Comparison of ENCODE assay signal across 9 cellular contexts in the genomic region with DNA sequence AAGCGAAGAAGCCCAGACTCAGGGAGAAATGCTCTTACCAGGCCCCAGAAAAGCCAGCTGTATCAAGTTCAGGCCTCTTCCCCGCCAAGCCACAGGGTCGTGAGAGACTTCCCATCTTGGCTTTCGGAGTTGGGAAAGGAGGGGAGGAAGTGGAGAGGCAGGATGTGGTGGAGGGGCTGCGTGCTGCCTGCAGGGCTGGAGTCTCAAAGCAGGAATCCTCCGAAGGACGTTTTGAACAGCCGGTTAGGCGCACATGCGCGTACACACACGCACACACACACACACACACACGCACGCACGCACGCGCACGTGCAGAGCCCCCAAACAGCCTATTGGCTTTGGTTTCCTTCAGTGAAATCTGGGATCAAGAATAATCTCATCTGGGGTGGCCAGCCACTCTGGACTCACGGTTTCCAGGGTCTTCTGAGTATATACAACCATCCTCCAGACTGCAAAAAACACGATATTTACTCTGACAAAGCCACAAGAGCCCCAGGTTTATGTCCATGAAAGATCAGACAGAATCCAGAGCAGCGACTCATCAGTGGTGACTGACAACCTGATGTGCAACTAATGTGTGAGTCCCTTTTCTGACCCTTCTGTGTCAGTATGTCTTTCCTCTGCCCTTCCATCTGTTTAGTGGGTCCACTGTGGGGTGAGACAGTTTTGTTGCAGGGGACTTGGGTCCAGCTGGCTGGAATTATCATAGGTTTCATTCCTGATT.
DNase-seq lines count a peak whose midpoint lies in the region; ATAC-seq and TF ChIP-seq lines count a peak whose summit lies in the region.
"Had no signal": no experiment of that assay in that cellular context is flagged by ENCODE, and none has a peak within 500 bp of the region (broad histone marks: within the 10 kb centered on the region; RNA-seq: fewer than 3 reads in every experiment).

No MANE protein-coding gene starts in this region.

- no peaks in the 10 kb centered on the region for H3K36me3 ChIP-seq in heart left ventricle
- no peaks in the 10 kb centered on the region for H3K36me3 ChIP-seq in smooth muscle cell (ENCODE audit: low read depth)
- H3K36me3 ChIP-seq in HAP-1 (replicated peaks) = no peaks in the 10 kb centered on the region

- TF ChIP-seq POLR2A in heart left ventricle (IDR thresholded peaks at IDR 0.05) = no peak

- peak; percentile 50 for ATAC-seq in WTC11
- ATAC-seq in heart left ventricle = peak; percentile 69 to 89 (median 78)

- CTCF ChIA-PET in WTC11 (lab: Charles Lee) = no interaction called here

- H3K27me3 Mint-ChIP-seq in HFFc6 (ENCODE audit: insufficient read depth) (peaks cover 3% of the 10 kb centered on the region; the same call in 1 of the 2 replicates), WTC11 (ENCODE audit: low read depth) (no peaks in the 10 kb centered on the region; the same call in 1 of the 2 replicates)

- peak overlapping the region; percentile 23 for H3K4me2 ChIP-seq in smooth muscle cell

- in situ Hi-C loops in HAP-1 (cut with MboI; ENCODE audit: low sequenced_read_pairs) = no loop called here

- WGBS in heart left ventricle, 4 donors = 26 to 40% (median 35%) methylated on average over 12 to 21 of the region's 21 CpGs
- WGBS in smooth muscle cell (ENCODE audit: low lambda C conversion rate) = 44% methylated on average over 21 of the region's 21 CpGs

- peaks cover 0 to 41% (median 18%) of the 10 kb centered on the region in 12 donors for H3K4me1 ChIP-seq in heart left ventricle
- H3K4me1 ChIP-seq in smooth muscle cell (ENCODE audit: low read depth) = peaks cover 4% of the 10 kb centered on the region
- H3K4me1 ChIP-seq in HAP-1 = no peaks in the 10 kb centered on the region

- H3K9me3 ChIP-seq in heart left ventricle (no peaks in the 10 kb centered on the region), smooth muscle cell (replicated peaks; ENCODE audit: low read depth) (no peaks in the 10 kb centered on the region), HAP-1 (no peaks in the 10 kb centered on the region)

- H3F3A ChIP-seq in smooth muscle cell (ENCODE audit: low read depth) = peaks cover 4% of the 10 kb centered on the region

- H3K4me3 Mint-ChIP-seq in HFFc6 = peak overlapping the region; percentile 49
- no peak overlapping the region for H3K4me3 Mint-ChIP-seq in WTC11

- H3K27ac Mint-ChIP-seq in HFFc6 (peak overlapping the region; percentile 77), WTC11 (peak overlapping the region; percentile 84; the same call in 1 of the 2 replicates)

- DNase-seq in HFFc6 = peak; percentile 63
- no peak for DNase-seq in WTC11 (ENCODE audit: low spot score)
- DNase-seq in heart left ventricle = peak; percentile 74 to 82 (median 79)
- DNase-seq in smooth muscle cell (lab: John Stamatoyannopoulos, UW; ENCODE audit: unreplicated experiment) = no peak
- DNase-seq in HAP-1 (ENCODE audit: low spot score in 2 of 2) = no peak
- no peak for DNase-seq in NOMO-1 treated with DMSO at 0.1 percent for 48 hours (lab: John Stamatoyannopoulos, UW; ENCODE audit: unreplicated experiment)
- DNase-seq in GF-D8 (lab: John Stamatoyannopoulos, UW) = no peak
- no peak for DNase-seq in NCI-H2227 (lab: John Stamatoyannopoulos, UW; ENCODE audit: unreplicated experiment)

- H3K4me3 ChIP-seq in heart left ventricle (peak overlapping the region in 4 of 12 donors; percentile 4 to 31 (median 6)), smooth muscle cell (no peak overlapping the region), HAP-1 (no peak overlapping the region)
- H3K4me3 ChIP-seq: SK-N-MC had no signal

- peak overlapping the region in 11 of 12 donors; percentile 20 to 82 (median 68) for H3K27ac ChIP-seq in heart left ventricle
- H3K27ac ChIP-seq in smooth muscle cell (ENCODE audit: low read depth) = peak overlapping the region; percentile 72
- H3K27ac ChIP-seq: SK-N-MC had no signal

- H4K20me1 ChIP-seq in smooth muscle cell (ENCODE audit: low read depth) = no peaks in the 10 kb centered on the region

- intact Hi-C loops in heart left ventricle (cut with DNase I) = loop anchor here in 2 of 10 donors (5.0 to 10.0 kb wide), 3 partner anchors 114 to 171 kb away; a partner anchor contains a TSS

- no peaks in the 10 kb centered on the region for H3K79me2 ChIP-seq in smooth muscle cell (ENCODE audit: low read depth)

- peak overlapping the region; percentile 7 for H3K9ac ChIP-seq in smooth muscle cell (ENCODE audit: low read depth)

- H3K4me1 Mint-ChIP-seq in HFFc6 (ENCODE audit: low read depth) (peaks cover 47% of the 10 kb centered on the region), WTC11 (peaks cover 24% of the 10 kb centered on the region)

- no peaks in the 10 kb centered on the region for H3K27me3 ChIP-seq in heart left ventricle
- H3K27me3 ChIP-seq in smooth muscle cell (ENCODE audit: low read depth) = no peaks in the 10 kb centered on the region
- no peaks in the 10 kb centered on the region for H3K27me3 ChIP-seq in HAP-1 (ENCODE audit: low read depth)

- POLR2A ChIA-PET in WTC11 (lab: Charles Lee) = interaction anchor here (0.6 kb wide), 1 partner anchor 73 kb away, joined by 4 read pairs; no protein-coding TSS in a partner anchor

- peak overlapping the region; percentile 47 for H2AFZ ChIP-seq in smooth muscle cell (ENCODE audit: low read depth)

- H3K36me3 Mint-ChIP-seq in HFFc6 (ENCODE audit: low read depth) (no peaks in the 10 kb centered on the region), WTC11 (no peaks in the 10 kb centered on the region)

- TF ChIP-seq CTCF in HFFc6 (IDR thresholded peaks at IDR 0.05) = no peak
- TF ChIP-seq CTCF in WTC11 (IDR thresholded peaks at IDR 0.05) = no peak
- TF ChIP-seq CTCF in heart left ventricle (IDR thresholded peaks at IDR 0.05) = no peak
- TF ChIP-seq CTCF in smooth muscle cell (IDR thresholded peaks at IDR 0.05; ENCODE audit: borderline replicate concordance, insufficient read depth, poor library complexity, severe bottlenecking) = no peak

- H3K9me3 Mint-ChIP-seq in HFFc6 (no peaks in the 10 kb centered on the region), WTC11 (peaks cover 3% of the 10 kb centered on the region; the same call in 1 of the 2 replicates)

TF ChIP-seq in WTC11, 78 proteins besides CTCF, POLR2A, EP300 and RAD21 (continues in another document):
- TF ChIP-seq IRF2 (CRISPR knock-in tag; IDR thresholded peaks at IDR 0.05; ENCODE audit: borderline replicate concordance, low read depth) (no peak), TP53 (CRISPR knock-in tag; IDR thresholded peaks at IDR 0.05) (no peak), NFATC4 (CRISPR knock-in tag; IDR thresholded peaks at IDR 0.05) (no peak), ZNF423 (CRISPR knock-in tag; IDR thresholded peaks at IDR 0.05) (no peak)
- TF ChIP-seq, protein P1, sequence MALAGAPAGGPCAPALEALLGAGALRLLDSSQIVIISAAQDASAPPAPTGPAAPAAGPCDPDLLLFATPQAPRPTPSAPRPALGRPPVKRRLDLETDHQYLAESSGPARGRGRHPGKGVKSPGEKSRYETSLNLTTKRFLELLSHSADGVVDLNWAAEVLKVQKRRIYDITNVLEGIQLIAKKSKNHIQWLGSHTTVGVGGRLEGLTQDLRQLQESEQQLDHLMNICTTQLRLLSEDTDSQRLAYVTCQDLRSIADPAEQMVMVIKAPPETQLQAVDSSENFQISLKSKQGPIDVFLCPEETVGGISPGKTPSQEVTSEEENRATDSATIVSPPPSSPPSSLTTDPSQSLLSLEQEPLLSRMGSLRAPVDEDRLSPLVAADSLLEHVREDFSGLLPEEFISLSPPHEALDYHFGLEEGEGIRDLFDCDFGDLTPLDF (CRISPR knock-in tag; IDR thresholded peaks at IDR 0.05) = no peak
- TF ChIP-seq, protein P2, sequence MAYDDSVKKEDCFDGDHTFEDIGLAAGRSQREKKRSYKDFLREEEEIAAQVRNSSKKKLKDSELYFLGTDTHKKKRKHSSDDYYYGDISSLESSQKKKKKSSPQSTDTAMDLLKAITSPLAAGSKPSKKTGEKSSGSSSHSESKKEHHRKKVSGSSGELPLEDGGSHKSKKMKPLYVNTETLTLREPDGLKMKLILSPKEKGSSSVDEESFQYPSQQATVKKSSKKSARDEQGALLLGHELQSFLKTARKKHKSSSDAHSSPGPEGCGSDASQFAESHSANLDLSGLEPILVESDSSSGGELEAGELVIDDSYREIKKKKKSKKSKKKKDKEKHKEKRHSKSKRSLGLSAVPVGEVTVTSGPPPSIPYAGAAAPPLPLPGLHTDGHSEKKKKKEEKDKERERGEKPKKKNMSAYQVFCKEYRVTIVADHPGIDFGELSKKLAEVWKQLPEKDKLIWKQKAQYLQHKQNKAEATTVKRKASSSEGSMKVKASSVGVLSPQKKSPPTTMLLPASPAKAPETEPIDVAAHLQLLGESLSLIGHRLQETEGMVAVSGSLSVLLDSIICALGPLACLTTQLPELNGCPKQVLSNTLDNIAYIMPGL (CRISPR knock-in tag; IDR thresholded peaks at IDR 0.05) = no peak
- TF ChIP-seq, protein P3, sequence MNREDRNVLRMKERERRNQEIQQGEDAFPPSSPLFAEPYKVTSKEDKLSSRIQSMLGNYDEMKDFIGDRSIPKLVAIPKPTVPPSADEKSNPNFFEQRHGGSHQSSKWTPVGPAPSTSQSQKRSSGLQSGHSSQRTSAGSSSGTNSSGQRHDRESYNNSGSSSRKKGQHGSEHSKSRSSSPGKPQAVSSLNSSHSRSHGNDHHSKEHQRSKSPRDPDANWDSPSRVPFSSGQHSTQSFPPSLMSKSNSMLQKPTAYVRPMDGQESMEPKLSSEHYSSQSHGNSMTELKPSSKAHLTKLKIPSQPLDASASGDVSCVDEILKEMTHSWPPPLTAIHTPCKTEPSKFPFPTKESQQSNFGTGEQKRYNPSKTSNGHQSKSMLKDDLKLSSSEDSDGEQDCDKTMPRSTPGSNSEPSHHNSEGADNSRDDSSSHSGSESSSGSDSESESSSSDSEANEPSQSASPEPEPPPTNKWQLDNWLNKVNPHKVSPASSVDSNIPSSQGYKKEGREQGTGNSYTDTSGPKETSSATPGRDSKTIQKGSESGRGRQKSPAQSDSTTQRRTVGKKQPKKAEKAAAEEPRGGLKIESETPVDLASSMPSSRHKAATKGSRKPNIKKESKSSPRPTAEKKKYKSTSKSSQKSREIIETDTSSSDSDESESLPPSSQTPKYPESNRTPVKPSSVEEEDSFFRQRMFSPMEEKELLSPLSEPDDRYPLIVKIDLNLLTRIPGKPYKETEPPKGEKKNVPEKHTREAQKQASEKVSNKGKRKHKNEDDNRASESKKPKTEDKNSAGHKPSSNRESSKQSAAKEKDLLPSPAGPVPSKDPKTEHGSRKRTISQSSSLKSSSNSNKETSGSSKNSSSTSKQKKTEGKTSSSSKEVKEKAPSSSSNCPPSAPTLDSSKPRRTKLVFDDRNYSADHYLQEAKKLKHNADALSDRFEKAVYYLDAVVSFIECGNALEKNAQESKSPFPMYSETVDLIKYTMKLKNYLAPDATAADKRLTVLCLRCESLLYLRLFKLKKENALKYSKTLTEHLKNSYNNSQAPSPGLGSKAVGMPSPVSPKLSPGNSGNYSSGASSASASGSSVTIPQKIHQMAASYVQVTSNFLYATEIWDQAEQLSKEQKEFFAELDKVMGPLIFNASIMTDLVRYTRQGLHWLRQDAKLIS (CRISPR knock-in tag; IDR thresholded peaks at IDR 0.05; ENCODE audit: borderline replicate concordance) = no peak

Comparison
In these comparisons a context has a peak if more than half of its experiments do, and no peak if none do; other contexts are left out.
1. DNase-seq: peak in HFFc6 (single experiment) and heart left ventricle (5 of 5); none in WTC11 (single experiment), smooth muscle cell (single experiment), HAP-1 (0 of 2), NOMO-1 treated with DMSO at 0.1 percent for 48 hours (single experiment), GF-D8 (single experiment) and NCI-H2227 (single experiment).